15 cellular contexts compared by ENCODE assay signal in the genomic region with DNA sequence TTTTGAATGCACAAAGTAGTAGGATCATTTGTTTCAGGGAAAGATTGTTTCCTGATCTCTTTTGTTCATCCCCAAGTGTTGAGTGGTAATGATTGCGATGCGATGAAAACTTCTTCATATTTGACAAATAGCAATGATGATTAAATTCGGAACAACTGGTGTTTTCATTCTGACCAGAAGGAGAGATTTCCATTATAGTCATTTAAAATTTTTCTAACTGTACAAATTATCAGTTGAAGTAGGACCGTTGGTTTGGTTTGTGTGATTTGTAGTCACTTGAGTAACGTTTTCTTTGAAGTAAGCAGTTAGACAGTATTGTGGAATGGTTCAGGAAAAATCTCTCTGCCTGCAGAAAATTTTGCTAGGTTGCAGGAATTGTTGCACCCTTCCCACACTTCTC.
"Had no signal": no experiment of that assay in that cellular context is flagged by ENCODE, and none has a peak within 500 bp of the region (broad histone marks: within the 10 kb centered on the region; RNA-seq: fewer than 3 reads in every experiment).

No MANE protein-coding gene starts in this region.

- H3K27me3 ChIP-seq: cardiac muscle cell, heart right ventricle, sigmoid colon, testis had no signal

- H3K9me3 ChIP-seq: heart right ventricle, sigmoid colon, testis had no signal

- DNase-seq: activated CD4-positive, alpha-beta T cell treated with anti-CD3 and anti-CD28 coated beads for 48 hours; activated CD8-positive, alpha-beta memory T cell treated with anti-CD3 and anti-CD28 coated beads for 24 hours; activated gamma-delta T cell treated with Interleukin-2 at 50 U/mL for 16 hours; activated T-cell treated with anti-CD3 and anti-CD28 coated beads, Interleukin-2, amount 50 U/mL, for 1 hour; foreskin melanocyte; heart right ventricle; nephron progenitor cell; sigmoid colon; stimulated activated naive CD8-positive, alpha-beta T cell treated with anti-CD3 and anti-CD28 coated beads, Interleukin-15, amount 100 ng/mL, for 72 hours; T1000; testis had no signal

- ATAC-seq: heart right ventricle; left lobe of liver; stimulated activated naive CD8-positive, alpha-beta T cell treated with anti-CD3 and anti-CD28 coated beads, Interleukin-15, amount 100 ng/mL, for 72 hours had no signal

- H3K4me3 ChIP-seq: cardiac muscle cell, heart right ventricle, sigmoid colon, testis had no signal

- H3K27me3 Mint-ChIP-seq: stimulated activated naive CD8-positive, alpha-beta T cell treated with anti-CD3 and anti-CD28 coated beads, Interleukin-15, amount 100 ng/mL, for 72 hours had no signal

- H3K36me3 ChIP-seq: cardiac muscle cell, sigmoid colon had no signal

- H3K9me3 Mint-ChIP-seq: nephron progenitor cell; stimulated activated naive CD8-positive, alpha-beta T cell treated with anti-CD3 and anti-CD28 coated beads, Interleukin-15, amount 100 ng/mL, for 72 hours had no signal

- H3K4me3 Mint-ChIP-seq: nephron progenitor cell; stimulated activated naive CD8-positive, alpha-beta T cell treated with anti-CD3 and anti-CD28 coated beads, Interleukin-15, amount 100 ng/mL, for 72 hours had no signal

- H3K27ac ChIP-seq: cardiac muscle cell, heart right ventricle, sigmoid colon, testis had no signal

- H3K27ac Mint-ChIP-seq: nephron progenitor cell; stimulated activated naive CD8-positive, alpha-beta T cell treated with anti-CD3 and anti-CD28 coated beads, Interleukin-15, amount 100 ng/mL, for 72 hours had no signal

- FAIRE-seq: colon, islet of Langerhans had no signal
